Comparison of ENCODE assay signal across 33 cellular contexts in the genomic region with DNA sequence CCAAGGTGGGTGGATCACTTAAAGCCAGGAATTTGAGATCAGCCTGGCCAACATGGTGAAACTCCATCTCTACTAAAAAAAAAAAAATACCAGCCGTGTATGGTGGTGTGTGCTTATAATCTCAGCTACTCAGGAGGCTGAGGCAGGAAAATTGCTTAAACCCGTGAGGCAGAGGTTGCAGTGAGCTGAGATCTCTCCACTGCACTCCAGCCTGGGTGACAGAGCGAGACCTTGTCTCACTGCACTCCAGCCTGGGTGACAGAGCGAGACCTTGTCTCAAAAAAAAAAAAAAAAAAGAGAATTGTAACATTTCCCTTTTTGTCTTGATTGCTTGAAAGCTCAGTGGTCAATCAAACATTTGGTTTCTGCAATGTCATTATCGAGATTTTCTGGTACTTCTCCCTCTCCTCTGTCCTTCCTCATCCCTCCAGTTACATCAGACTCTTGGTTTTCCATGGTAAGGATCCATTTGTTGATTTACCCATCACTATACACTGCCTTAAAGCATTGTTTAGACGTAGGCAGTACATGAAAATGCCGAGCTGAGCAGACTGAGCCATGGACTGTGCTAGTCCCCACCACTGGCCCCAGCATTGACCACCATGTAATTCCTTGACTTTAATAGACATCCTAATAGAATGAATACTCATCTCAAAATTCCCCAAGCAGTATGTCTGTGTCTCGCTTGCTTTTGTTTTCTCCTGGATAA. TPM values are rescaled to one million over a fixed set of nuclear protein-coding genes. Genes with fewer than 3 reads are reported as not detected.
"Had no signal": no experiment of that assay in that cellular context is flagged by ENCODE, and none has a peak within 500 bp of the region (broad histone marks: within the 10 kb centered on the region; RNA-seq: fewer than 3 reads in every experiment).

No MANE protein-coding gene starts in this region.

- DNase-seq: activated B cell treated with CpG ODN at 0.5 μM for 24 hours; activated CD4-positive, alpha-beta memory T cell treated with anti-CD3 and anti-CD28 coated beads for 36 hours; activated CD4-positive, alpha-beta T cell treated with anti-CD3 and anti-CD28 coated beads for 4 hours; activated CD4-positive, alpha-beta T cell treated with anti-CD3 and anti-CD28 coated beads, Interleukin-2, amount 50 U/mL, for 1 hour; activated CD4-positive, CD25-positive, alpha-beta regulatory T cell treated with anti-CD3 and anti-CD28 coated beads, Interleukin-2, amount 50 U/mL, for 72 hours; activated CD8-positive, alpha-beta memory T cell treated with anti-CD3 and anti-CD28 coated beads, Interleukin-2, amount 10 ng/mL, durations not matched to agents 7 days and 5 days; activated CD8-positive, alpha-beta memory T cell treated with anti-CD3 and anti-CD28 coated beads, Interleukin-2, amount 50 U/mL, for 48 hours; activated effector memory CD4-positive, alpha-beta T cell treated with Interleukin-2 at 50 U/mL for 16 hours; activated naive CD4-positive, alpha-beta T cell; activated naive CD4-positive, alpha-beta T cell treated with anti-CD3 and anti-CD28 coated beads, Interleukin-2, amount 50 U/mL, for 16 hours; activated naive CD8-positive, alpha-beta T cell treated with anti-CD3 and anti-CD28 coated beads for 36 hours; activated T-cell treated with anti-CD3 and anti-CD28 coated beads, Interleukin-2, amount 50 U/mL, for 48 hours; amniotic stem cell; aorta; brain microvascular endothelial cell; central memory CD4-positive, alpha-beta T cell; Karpas-422; MG63; NCI-H1092; NCI-H1436 treated with DMSO at 0.1 percent for 48 hours; NCI-H1694 treated with DMSO at 0.1 percent for 48 hours; NCI-H2029; NCI-H345; NCI-H524 treated with DMSO at 0.1 percent for 48 hours; NCI-H748 treated with DMSO at 0.1 percent for 48 hours; NK-92 treated with Interleukin-12 subunit alpha and Interleukin-12 subunit beta, amount 100 ng/mL, for 24 hours; PC-3; Peyer's patch; RPMI8226; SHP77 treated with DMSO at 0.1 percent for 48 hours; SK-N-SH had no signal

- FAIRE-seq: TTC549 had no signal

- H3K9ac ChIP-seq: SK-N-SH had no signal

- H3K27me3 ChIP-seq: MG63, Peyer's patch had no signal

- H3K27ac ChIP-seq: brain microvascular endothelial cell, Peyer's patch, SJSA1 had no signal

- ATAC-seq: activated CD8-positive, alpha-beta memory T cell treated with anti-CD3 and anti-CD28 coated beads, Interleukin-2, amount 10 ng/mL, durations not matched to agents 7 days and 5 days; PC-3 had no signal

- H3K9me3 ChIP-seq: MG63, Peyer's patch, SJSA1, SK-N-SH had no signal

- H3K4me1 ChIP-seq: Peyer's patch, SJSA1 had no signal

- H3K4me3 ChIP-seq: MG63, Peyer's patch, SJSA1 had no signal

- H3K36me3 ChIP-seq: brain microvascular endothelial cell, MG63, Peyer's patch, SJSA1 had no signal

- H3K4me2 ChIP-seq: SK-N-SH had no signal

RNA-seq across cellular contexts. Expression of gene AIF1L, which starts 11.5 kb away (rescaled TPM):
- total RNA-seq: activated B cell treated with CpG ODN at 0.5 μM for 24 hours had no signal
